In the genomic region with DNA sequence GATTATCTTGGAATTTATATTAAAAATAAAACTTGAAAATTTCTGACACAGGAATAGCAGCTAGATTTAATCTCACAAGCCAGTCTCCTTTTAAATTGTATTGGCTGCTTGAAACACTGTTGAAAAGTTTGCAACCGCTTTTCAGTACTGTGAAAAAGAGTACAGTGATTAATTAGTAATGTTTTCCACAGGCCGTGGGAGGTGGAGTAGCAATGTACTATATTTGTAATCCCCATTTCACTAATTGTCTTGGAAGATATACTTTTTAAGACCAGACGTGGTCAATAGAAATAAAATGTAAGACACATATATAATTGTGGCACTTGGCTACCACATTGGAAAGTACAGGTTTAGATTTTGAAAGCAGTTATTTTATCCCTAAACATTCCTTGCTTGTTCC, we compare ENCODE assay signal across 20 cellular contexts. TPM values are rescaled to one million over a fixed set of nuclear protein-coding genes. Genes with fewer than 3 reads are reported as not detected.
DNase-seq lines count a peak whose midpoint lies in the region; ATAC-seq and FAIRE-seq lines count a peak whose summit lies in the region.
"Had no signal": no experiment of that assay in that cellular context is flagged by ENCODE, and none has a peak within 500 bp of the region (broad histone marks: within the 10 kb centered on the region; RNA-seq: fewer than 3 reads in every experiment).

No MANE protein-coding gene starts in this region.

- peaks cover 93% of the 10 kb centered on the region for H3K36me3 Mint-ChIP-seq in activated T-cell treated with anti-CD3 and anti-CD28 coated beads, Interleukin-2, amount 50 U/mL, for 24 hours (ENCODE audit: low read depth)
- peaks cover 25% of the 10 kb centered on the region for H3K36me3 Mint-ChIP-seq in activated naive CD8-positive, alpha-beta T cell treated with anti-CD3 and anti-CD28 coated beads for 36 hours
- H3K36me3 Mint-ChIP-seq in stimulated activated naive B cell treated with anti-CD40 and anti-IgM and Interleukin-4, amounts not matched to agents 10 μg/mL and 1 μg/mL and 100 μg/mL, for 72 hours, result peaks cover 25 to 47% of the 10 kb centered on the region in 2 donors

- no peak for ATAC-seq in stimulated activated naive B cell treated with anti-CD40 and anti-IgM and Interleukin-4, amounts not matched to agents 10 μg/mL and 1 μg/mL and 100 μg/mL, for 72 hours (replicated peaks)
- ATAC-seq: GM23338, K562 had no signal

- peaks cover 29% of the 10 kb centered on the region for H3K4me1 Mint-ChIP-seq in activated T-cell treated with anti-CD3 and anti-CD28 coated beads, Interleukin-2, amount 50 U/mL, for 24 hours (ENCODE audit: low read depth)
- H3K4me1 Mint-ChIP-seq in activated naive CD8-positive, alpha-beta T cell treated with anti-CD3 and anti-CD28 coated beads for 36 hours, result peaks cover 32% of the 10 kb centered on the region
- H3K4me1 Mint-ChIP-seq in stimulated activated naive B cell treated with anti-CD40 and anti-IgM and Interleukin-4, amounts not matched to agents 10 μg/mL and 1 μg/mL and 100 μg/mL, for 72 hours, result peaks cover 8 to 10% of the 10 kb centered on the region in 2 donors
- H3K4me1 Mint-ChIP-seq: GM23338 had no signal

- no peak for DNase-seq in activated T-cell treated with anti-CD3 and anti-CD28 coated beads, Interleukin-2, amount 50 U/mL, for 24 hours
- no peak for DNase-seq in activated T-cell treated with anti-CD3 and anti-CD28 coated beads, Interleukin-2, amount 50 U/mL, for 1 hour
- DNase-seq in GM19239 (ENCODE audit: insufficient read length, low spot score) (no peak), C1 segment of cervical spinal cord (lab: John Stamatoyannopoulos, UW) (no peak), HCEC 1CT (no peak)
- no peak for DNase-seq in activated naive CD8-positive, alpha-beta T cell treated with anti-CD3 and anti-CD28 coated beads for 36 hours
- DNase-seq in stimulated activated naive B cell treated with anti-CD40 and anti-IgM and Interleukin-4, amounts not matched to agents 10 μg/mL and 1 μg/mL and 100 μg/mL, for 72 hours, result no peak
- DNase-seq: AML-193; Calu3; CD4-positive, CD25-positive, alpha-beta regulatory T cell; DND-41; GDM1; HFFc6; NCI-H1048; NCI-H146; NCI-H2107; NCI-H345; NCI-H526 treated with DMSO at 0.1 percent for 48 hours had no signal

- no peaks in the 10 kb centered on the region for H3K27me3 Mint-ChIP-seq in activated T-cell treated with anti-CD3 and anti-CD28 coated beads, Interleukin-2, amount 50 U/mL, for 24 hours
- no peaks in the 10 kb centered on the region for H3K27me3 Mint-ChIP-seq in activated naive CD8-positive, alpha-beta T cell treated with anti-CD3 and anti-CD28 coated beads for 36 hours
- no peaks in the 10 kb centered on the region for H3K27me3 Mint-ChIP-seq in stimulated activated naive B cell treated with anti-CD40 and anti-IgM and Interleukin-4, amounts not matched to agents 10 μg/mL and 1 μg/mL and 100 μg/mL, for 72 hours
- H3K27me3 Mint-ChIP-seq: CD4-positive, CD25-positive, alpha-beta regulatory T cell had no signal

- peak overlapping the region; percentile 76 for H3K27ac Mint-ChIP-seq in activated T-cell treated with anti-CD3 and anti-CD28 coated beads, Interleukin-2, amount 50 U/mL, for 24 hours
- peak overlapping the region; percentile 63 for H3K27ac Mint-ChIP-seq in activated naive CD8-positive, alpha-beta T cell treated with anti-CD3 and anti-CD28 coated beads for 36 hours
- peak overlapping the region; percentile 82 for H3K27ac Mint-ChIP-seq in stimulated activated naive B cell treated with anti-CD40 and anti-IgM and Interleukin-4, amounts not matched to agents 10 μg/mL and 1 μg/mL and 100 μg/mL, for 72 hours
- H3K27ac Mint-ChIP-seq: GM23338, HFFc6 had no signal

- peak; percentile 37 for FAIRE-seq in GM19239 (lab: Jason Lieb, UNC)
- FAIRE-seq: K562 had no signal

- H3K4me3 Mint-ChIP-seq in activated T-cell treated with anti-CD3 and anti-CD28 coated beads, Interleukin-2, amount 50 U/mL, for 24 hours, result no peak overlapping the region
- H3K4me3 Mint-ChIP-seq in activated naive CD8-positive, alpha-beta T cell treated with anti-CD3 and anti-CD28 coated beads for 36 hours, result no peak overlapping the region
- no peak overlapping the region for H3K4me3 Mint-ChIP-seq in stimulated activated naive B cell treated with anti-CD40 and anti-IgM and Interleukin-4, amounts not matched to agents 10 μg/mL and 1 μg/mL and 100 μg/mL, for 72 hours
- H3K4me3 Mint-ChIP-seq: CD4-positive, CD25-positive, alpha-beta regulatory T cell; GM23338; HFFc6 had no signal

- H3K9me3 Mint-ChIP-seq in activated T-cell treated with anti-CD3 and anti-CD28 coated beads, Interleukin-2, amount 50 U/mL, for 24 hours, result no peaks in the 10 kb centered on the region
- H3K9me3 Mint-ChIP-seq in activated naive CD8-positive, alpha-beta T cell treated with anti-CD3 and anti-CD28 coated beads for 36 hours, result no peaks in the 10 kb centered on the region
- H3K9me3 Mint-ChIP-seq in stimulated activated naive B cell treated with anti-CD40 and anti-IgM and Interleukin-4, amounts not matched to agents 10 μg/mL and 1 μg/mL and 100 μg/mL, for 72 hours, result no peaks in the 10 kb centered on the region
- H3K9me3 Mint-ChIP-seq: CD4-positive, CD25-positive, alpha-beta regulatory T cell; GM23338; HFFc6 had no signal

RNA-seq across cellular contexts. Expression of gene MYOCOS, which starts 40.8 kb away (rescaled TPM):
- under 1 TPM in 1 of 2 experiments, not detected in 1; 0.14 TPM for total RNA-seq in activated naive CD8-positive, alpha-beta T cell treated with anti-CD3 and anti-CD28 coated beads for 36 hours
- total RNA-seq: CD4-positive, CD25-positive, alpha-beta regulatory T cell; GM23338; HFFc6 had no signal
